In genomic region chr19:42246143-42246868, GRCh38 we compare ENCODE assay signal across 9 cellular contexts. TPM values are rescaled to one million over a fixed set of nuclear protein-coding genes. Genes with fewer than 3 reads are reported as not detected.
A peak's percentile ranks its signal among the peaks of the same experiment; 100 is the strongest.
DNase-seq lines count a peak whose midpoint lies in the region; ATAC-seq lines count a peak whose summit lies in the region.
"Had no signal": no experiment of that assay in that cellular context is flagged by ENCODE, and none has a peak within 500 bp of the region (broad histone marks: within the 10 kb centered on the region; RNA-seq: fewer than 3 reads in every experiment).

No MANE protein-coding gene starts in this region.

- no peaks in the 10 kb centered on the region for H3K27me3 ChIP-seq in skeletal muscle satellite cell (ENCODE audit: control insufficient read depth, insufficient read depth, low read length)

- H3K9ac ChIP-seq in skeletal muscle satellite cell (ENCODE audit: low read depth, low read length), result peak overlapping the region; percentile 27

- H3K36me3 ChIP-seq in skeletal muscle satellite cell (ENCODE audit: insufficient read depth, low read length), result peaks cover 24% of the 10 kb centered on the region

- ATAC-seq in HG02840 (IDR thresholded peaks at IDR 0.05; ENCODE audit: low FRiP score, unreplicated experiment) (no peak), HG03135 (IDR thresholded peaks at IDR 0.05; ENCODE audit: unreplicated experiment) (no peak)

- peak; percentile 57 for DNase-seq in DMS114 treated with DMSO at 0.1 percent for 48 hours (lab: John Stamatoyannopoulos, UW; ENCODE audit: unreplicated experiment)
- DNase-seq in NCI-H2081 (lab: John Stamatoyannopoulos, UW), result peak; percentile 64 to 68
- peak; percentile 89 for DNase-seq in astrocyte of the hippocampus (ENCODE audit: low read depth, low spot score)
- DNase-seq in inferior parietal cortex (ENCODE audit: extremely low spot score), result peak; percentile 85
- no peak for DNase-seq in central memory CD4-positive, alpha-beta T cell

- H3K4me3 ChIP-seq in skeletal muscle satellite cell (ENCODE audit: low read length), result no peak overlapping the region
- H3K4me3 ChIP-seq: PC-9 had no signal

- no peak overlapping the region for H3K4me2 ChIP-seq in skeletal muscle satellite cell (ENCODE audit: low read length)
- H3K4me2 ChIP-seq: PC-9 had no signal

- H3K9me3 ChIP-seq in skeletal muscle satellite cell (replicated peaks; ENCODE audit: low read length), result no peaks in the 10 kb centered on the region

- peaks cover 36% of the 10 kb centered on the region for H3K4me1 ChIP-seq in skeletal muscle satellite cell (ENCODE audit: control insufficient read depth, insufficient read depth, low read length)

RNA-seq across cellular contexts. Expression of gene GSK3A, which starts 3.9 kb away (rescaled TPM):
- 21.4 and 22.3 TPM in 2 replicates for total RNA-seq in skeletal muscle satellite cell (2012; rRNA removed)

RNA-seq across cellular contexts. Expression of gene ERF, which starts 8.6 kb away (rescaled TPM):
- total RNA-seq in skeletal muscle satellite cell (2012; rRNA removed), result 26.6 and 46.1 TPM in 2 replicates

RNA-seq across cellular contexts. Expression of gene CIC, which starts 22.7 kb away (rescaled TPM):
- 18.8 and 21.8 TPM in 2 replicates for total RNA-seq in skeletal muscle satellite cell (2012; rRNA removed)

RNA-seq across cellular contexts. Expression of gene ZNF526, which starts 26.2 kb away (rescaled TPM):
- 13.7 and 17.3 TPM in 2 replicates for total RNA-seq in skeletal muscle satellite cell (2012; rRNA removed)

RNA-seq across cellular contexts. Expression of gene DEDD2, which starts 28.8 kb away (rescaled TPM):
- total RNA-seq in skeletal muscle satellite cell (2012; rRNA removed), result 20.3 and 22.7 TPM in 2 replicates
